Comparison of ENCODE assay signal across 9 cellular contexts in the genomic region with DNA sequence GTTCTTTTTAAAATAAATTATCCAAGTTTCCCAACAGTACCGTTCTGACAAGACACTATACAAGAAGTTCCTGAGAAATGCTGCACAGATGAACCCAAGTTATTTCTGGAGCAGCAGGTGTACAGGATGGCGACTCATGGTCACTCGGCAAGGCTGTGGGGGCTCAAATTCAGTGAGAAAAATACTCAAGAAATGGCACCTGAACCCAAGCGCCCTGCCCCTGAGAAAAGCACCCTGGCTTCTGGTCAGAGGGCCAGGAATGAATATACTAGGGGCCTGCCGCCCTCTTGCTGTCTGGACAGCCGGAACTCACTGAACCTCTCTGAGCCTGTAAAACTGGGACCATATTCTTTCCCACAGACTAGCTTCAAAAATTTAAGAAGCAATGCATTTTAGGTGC. TPM values are rescaled to one million over a fixed set of nuclear protein-coding genes. Genes with fewer than 3 reads are reported as not detected.
DNase-seq lines count a peak whose midpoint lies in the region; ATAC-seq, FAIRE-seq and TF ChIP-seq lines count a peak whose summit lies in the region.
"Had no signal": no experiment of that assay in that cellular context is flagged by ENCODE, and none has a peak within 500 bp of the region (broad histone marks: within the 10 kb centered on the region; RNA-seq: fewer than 3 reads in every experiment).

No MANE protein-coding gene starts in this region.

- H3K36me3 Mint-ChIP-seq in activated CD4-positive, alpha-beta T cell treated with anti-CD3 and anti-CD28 coated beads, Interleukin-2, amount 10 ng/mL, durations not matched to agents 24 days and 14 days (ENCODE audit: low read depth) = peaks cover 32% of the 10 kb centered on the region
- peaks cover 36% of the 10 kb centered on the region for H3K36me3 Mint-ChIP-seq in activated CD8-positive, alpha-beta T cell treated with anti-CD3 and anti-CD28 coated beads, Interleukin-2, amount 10 ng/mL, durations not matched to agents 7 days and 5 days (ENCODE audit: low read depth)

- peak overlapping the region; percentile 93 for H3K27ac Mint-ChIP-seq in activated CD4-positive, alpha-beta T cell treated with anti-CD3 and anti-CD28 coated beads, Interleukin-2, amount 10 ng/mL, durations not matched to agents 24 days and 14 days
- peak overlapping the region; percentile 78 for H3K27ac Mint-ChIP-seq in activated CD8-positive, alpha-beta T cell treated with anti-CD3 and anti-CD28 coated beads, Interleukin-2, amount 10 ng/mL, durations not matched to agents 7 days and 5 days

- dilution Hi-C loops in keratinocyte (cut with MboI; ENCODE audit: extremely low pct_ligation_motif_present, low sequenced_read_pairs) = no loop called here

- no peaks in the 10 kb centered on the region for H3K27me3 Mint-ChIP-seq in activated CD4-positive, alpha-beta T cell treated with anti-CD3 and anti-CD28 coated beads, Interleukin-2, amount 10 ng/mL, durations not matched to agents 24 days and 14 days
- no peaks in the 10 kb centered on the region for H3K27me3 Mint-ChIP-seq in activated CD8-positive, alpha-beta T cell treated with anti-CD3 and anti-CD28 coated beads, Interleukin-2, amount 10 ng/mL, durations not matched to agents 7 days and 5 days (ENCODE audit: low read depth)

- H2AFZ ChIP-seq in keratinocyte (ENCODE audit: control insufficient read depth, low read length) = no peak overlapping the region

- no peak for TF ChIP-seq CTCF in keratinocyte (optimal IDR thresholded peaks at IDR 0.05 in 1 of 3, IDR thresholded peaks at IDR 0.05 in 1 of 3, conservative IDR thresholded peaks at IDR 0.05 in 1 of 3; ENCODE audit: extremely low read depth in 1 of 3, insufficient read depth in 2 of 3, low read length in 3 of 3)
- no peak for TF ChIP-seq CTCF in stomach (IDR thresholded peaks at IDR 0.05)

- no peak for FAIRE-seq in keratinocyte (lab: Jason Lieb, UNC)

- H3K4me3 Mint-ChIP-seq in activated CD4-positive, alpha-beta T cell treated with anti-CD3 and anti-CD28 coated beads, Interleukin-2, amount 10 ng/mL, durations not matched to agents 24 days and 14 days = peak overlapping the region; percentile 100
- peak overlapping the region; percentile 91 for H3K4me3 Mint-ChIP-seq in activated CD8-positive, alpha-beta T cell treated with anti-CD3 and anti-CD28 coated beads, Interleukin-2, amount 10 ng/mL, durations not matched to agents 7 days and 5 days

- peak; percentile 59 for DNase-seq in activated CD4-positive, alpha-beta T cell treated with anti-CD3 and anti-CD28 coated beads, Interleukin-2, amount 10 ng/mL, durations not matched to agents 24 days and 14 days
- no peak for DNase-seq in activated CD4-positive, alpha-beta T cell treated with anti-CD3 and anti-CD28 coated beads for 1 hour
- no peak for DNase-seq in activated CD8-positive, alpha-beta T cell treated with anti-CD3 and anti-CD28 coated beads, Interleukin-2, amount 10 ng/mL, durations not matched to agents 7 days and 5 days
- DNase-seq in keratinocyte (ENCODE audit: low read depth, low spot score) (no peak), stomach (no peak)
- no peak for DNase-seq in activated CD4-positive, CD25-positive, alpha-beta regulatory T cell treated with anti-CD3 and anti-CD28 coated beads, Interleukin-2, amount 50 U/mL, for 72 hours
- DNase-seq in stimulated activated naive CD4-positive, alpha-beta T cell treated with Interleukin-2 at 50 U/mL for 16 hours (lab: John Stamatoyannopoulos, UW) = no peak

- TF ChIP-seq POLR2A in stomach (IDR thresholded peaks at IDR 0.05) = no peak

- CTCF ChIA-PET in activated CD8-positive, alpha-beta T cell treated with anti-CD3 and anti-CD28 coated beads, Interleukin-2, amount 10 ng/mL, durations not matched to agents 7 days and 5 days (lab: Charles Lee) = interaction anchor here (1.0 to 7.5 kb wide), 14 partner anchors 7 to 151 kb away, joined by 3 to 100 read pairs (median 12); no protein-coding TSS in a partner anchor

- H3K9ac ChIP-seq in keratinocyte (ENCODE audit: control insufficient read depth, extremely low read depth, insufficient read depth, low read length) = peak overlapping the region; percentile 85

- H3K27ac ChIP-seq in keratinocyte (ENCODE audit: control insufficient read depth, insufficient read depth, low read length) (peak overlapping the region; percentile 24), stomach (peak overlapping the region in 4 of 5 donors; percentile 85 to 97 (median 92))
- H3K27ac ChIP-seq: cardiac muscle cell had no signal

- H3K9me1 ChIP-seq in keratinocyte (ENCODE audit: control insufficient read depth, extremely low read depth, insufficient read depth, low read length) = peaks cover 7% of the 10 kb centered on the region

- peak overlapping the region; percentile 56 to 83 (median 80) for H3K4me3 ChIP-seq in keratinocyte (ENCODE audit: control insufficient read depth in 2 of 3, extremely low read depth in 1 of 3, insufficient read depth in 2 of 3, low read depth in 1 of 3, low read length in 3 of 3)
- H3K4me3 ChIP-seq in stomach = peak overlapping the region in 3 of 4 donors; percentile 59 to 66 (median 61)

- intact Hi-C loops in activated CD4-positive, alpha-beta T cell treated with anti-CD3 and anti-CD28 coated beads, Interleukin-2, amount 10 ng/mL, durations not matched to agents 24 days and 14 days (cut with micrococcal nuclease) = loop anchor here (10.0 kb wide), 1 partner anchor 463 kb away; the partner anchor contains the start of gene FAM78A
- intact Hi-C loops in stomach (cut with DNase I; ENCODE audit: low total_unique reads) = no loop called here

- H3K9me3 ChIP-seq in keratinocyte (ENCODE audit: control insufficient read depth, low read depth, low read length) (no peaks in the 10 kb centered on the region), stomach (no peaks in the 10 kb centered on the region)

- ATAC-seq in activated CD8-positive, alpha-beta T cell treated with anti-CD3 and anti-CD28 coated beads, Interleukin-2, amount 10 ng/mL, durations not matched to agents 7 days and 5 days = no peak
- ATAC-seq in HG02678 (IDR thresholded peaks at IDR 0.05; ENCODE audit: unreplicated experiment) = no peak

- H3K4me1 ChIP-seq in keratinocyte (ENCODE audit: control insufficient read depth, extremely low read depth, insufficient read depth, low read length) (peaks cover 32% of the 10 kb centered on the region), stomach (peaks cover 54 to 65% (median 63%) of the 10 kb centered on the region in 4 donors)

- peak overlapping the region; percentile 99 for H3K4me2 ChIP-seq in keratinocyte (ENCODE audit: control insufficient read depth, extremely low read depth, insufficient read depth, low read depth, low read length)

- H3K4me1 Mint-ChIP-seq in activated CD4-positive, alpha-beta T cell treated with anti-CD3 and anti-CD28 coated beads, Interleukin-2, amount 10 ng/mL, durations not matched to agents 24 days and 14 days = peaks cover 60% of the 10 kb centered on the region
- H3K4me1 Mint-ChIP-seq in activated CD8-positive, alpha-beta T cell treated with anti-CD3 and anti-CD28 coated beads, Interleukin-2, amount 10 ng/mL, durations not matched to agents 7 days and 5 days (ENCODE audit: low read depth) = peaks cover 64% of the 10 kb centered on the region

- no peaks in the 10 kb centered on the region for H3K27me3 ChIP-seq in keratinocyte (ENCODE audit: control insufficient read depth, extremely low read depth, insufficient read depth, low read length)
- H3K27me3 ChIP-seq in stomach = no peaks in the 10 kb centered on the region
- H3K27me3 ChIP-seq: cardiac muscle cell had no signal

- TF ChIP-seq EP300 in stomach (IDR thresholded peaks at IDR 0.05) = no peak

- H3K79me2 ChIP-seq in keratinocyte (ENCODE audit: control insufficient read depth, insufficient read depth, low read length) = peaks cover 42% of the 10 kb centered on the region

- peaks cover 14% of the 10 kb centered on the region for H4K20me1 ChIP-seq in keratinocyte (ENCODE audit: control insufficient read depth, extremely low read depth, insufficient read depth, low read length)

- POLR2A ChIA-PET in activated CD8-positive, alpha-beta T cell treated with anti-CD3 and anti-CD28 coated beads, Interleukin-2, amount 10 ng/mL, durations not matched to agents 7 days and 5 days (lab: Charles Lee) = interaction anchor here (0.6 to 2.0 kb wide), 3 partner anchors 10 to 147 kb away, joined by 3 to 14 read pairs (median 3); no protein-coding TSS in a partner anchor

- no peaks in the 10 kb centered on the region for H3K9me3 Mint-ChIP-seq in activated CD4-positive, alpha-beta T cell treated with anti-CD3 and anti-CD28 coated beads, Interleukin-2, amount 10 ng/mL, durations not matched to agents 24 days and 14 days
- H3K9me3 Mint-ChIP-seq in activated CD8-positive, alpha-beta T cell treated with anti-CD3 and anti-CD28 coated beads, Interleukin-2, amount 10 ng/mL, durations not matched to agents 7 days and 5 days (ENCODE audit: insufficient read depth) = no peaks in the 10 kb centered on the region

- H3K36me3 ChIP-seq in keratinocyte (ENCODE audit: control insufficient read depth in 2 of 2, extremely low read depth in 1 of 2, insufficient read depth in 2 of 2, low read length in 2 of 2) (peaks cover 0 to 8% of the 10 kb centered on the region in 2 experiments), stomach (no peaks in the 10 kb centered on the region)
- H3K36me3 ChIP-seq: cardiac muscle cell had no signal

- 59 to 74% (median 62%) methylated on average over 6 of the region's 6 CpGs for WGBS in stomach, 5 donors

RNA-seq across cellular contexts. Expression of gene RAPGEF1, which starts 1.6 kb away (rescaled TPM):
- 150 and 153 TPM in 2 replicates for total RNA-seq in activated CD4-positive, alpha-beta T cell treated with anti-CD3 and anti-CD28 coated beads, Interleukin-2, amount 10 ng/mL, durations not matched to agents 24 days and 14 days
- total RNA-seq in activated CD8-positive, alpha-beta T cell treated with anti-CD3 and anti-CD28 coated beads, Interleukin-2, amount 10 ng/mL, durations not matched to agents 7 days and 5 days = 100 to 1,000 TPM; 128 TPM
- polyA plus RNA-seq in keratinocyte = 18.5 to 30.1 TPM (median 19.2 TPM) in 3 replicates
- polyA plus RNA-seq in keratinocyte (2011; ENCODE audit: low read depth) = 12.1 TPM
- 19.0 and 25.8 TPM in 2 replicates for polyA plus RNA-seq in keratinocyte (2011; cell fraction: cytosol; rRNA removed)
- 29.1 and 30.6 TPM in 2 replicates for polyA plus RNA-seq in keratinocyte (2011; cell fraction: nucleus; rRNA removed)
- polyA plus RNA-seq in keratinocyte (2012; ENCODE audit: low replicate concordance) = 13.3 and 28.0 TPM in 2 replicates
- 22.0 to 50.7 TPM (median 27.9 TPM) in 3 replicates for polyA minus RNA-seq in keratinocyte
- 21.5 TPM for polyA minus RNA-seq in keratinocyte (2011; cell fraction: cytosol; rRNA and poly(A)+ RNA removed)
- polyA minus RNA-seq in keratinocyte (2011; cell fraction: nucleus; rRNA and poly(A)+ RNA removed) = 16.7 and 26.4 TPM in 2 replicates
- 10 to 100 TPM; 33.2 to 84.6 (median 57.1) TPM for total RNA-seq in stomach
- 10 to 100 TPM in 2 of 3 donors, 1 to 10 TPM in 1; 8.4 to 19.1 (median 12.5) TPM for polyA plus RNA-seq in stomach
